Comparison of ENCODE assay signal across 15 cellular contexts in the genomic region with DNA sequence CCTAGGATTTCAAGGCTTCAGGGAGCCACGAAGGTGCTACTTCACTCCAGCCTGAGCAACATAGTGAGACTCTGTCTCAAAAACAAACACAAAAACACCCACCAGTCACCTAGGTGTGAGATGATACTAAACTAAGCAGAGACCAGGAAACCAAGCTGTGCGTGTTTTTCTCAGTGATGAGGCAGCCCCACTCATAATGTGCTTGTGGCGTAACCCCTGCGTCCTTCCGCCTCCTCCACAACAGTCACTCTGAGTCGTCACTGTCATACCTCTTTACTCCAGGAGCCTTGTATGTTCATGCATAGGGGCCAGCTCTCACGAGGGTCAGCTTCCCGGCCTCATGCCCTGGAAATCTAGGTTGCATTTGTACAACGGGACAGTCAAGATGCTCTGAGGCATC. TPM values are rescaled to one million over a fixed set of nuclear protein-coding genes. Genes with fewer than 3 reads are reported as not detected.
DNase-seq lines count a peak whose midpoint lies in the region; ATAC-seq and TF ChIP-seq lines count a peak whose summit lies in the region.
"Had no signal": no experiment of that assay in that cellular context is flagged by ENCODE, and none has a peak within 500 bp of the region (broad histone marks: within the 10 kb centered on the region; RNA-seq: fewer than 3 reads in every experiment).

No MANE protein-coding gene starts in this region.

- no peaks in the 10 kb centered on the region for H3K36me3 Mint-ChIP-seq in activated naive CD8-positive, alpha-beta T cell treated with anti-CD3 and anti-CD28 coated beads, Interleukin-2, amount 50 U/mL, for 24 hours (ENCODE audit: low read depth)
- no peaks in the 10 kb centered on the region for H3K36me3 Mint-ChIP-seq in activated naive CD8-positive, alpha-beta T cell treated with anti-CD3 and anti-CD28 coated beads for 36 hours
- no peaks in the 10 kb centered on the region for H3K36me3 Mint-ChIP-seq in T-helper 2 cell treated with Interferon-gamma antibody and Interleukin-4, amounts not matched to agents 5 μg/mL and 100 μg/mL, for 36 hours (ENCODE audit: low read depth)
- H3K36me3 Mint-ChIP-seq in central memory CD8-positive, alpha-beta T cell (ENCODE audit: insufficient read depth): peaks cover 11% of the 10 kb centered on the region
- no peaks in the 10 kb centered on the region for H3K36me3 Mint-ChIP-seq in stimulated activated naive B cell treated with anti-CD40 and anti-IgM and Interleukin-4, amounts not matched to agents 10 μg/mL and 1 μg/mL and 100 μg/mL, for 72 hours
- H3K36me3 Mint-ChIP-seq: type B pancreatic cell had no signal

- intact Hi-C loops in esophagus muscularis mucosa (cut with DNase I): loop anchor here (10.0 kb wide), 2 partner anchors 48 to 138 kb away; a partner anchor contains a TSS

- H3K4me1 Mint-ChIP-seq in activated naive CD8-positive, alpha-beta T cell treated with anti-CD3 and anti-CD28 coated beads, Interleukin-2, amount 50 U/mL, for 24 hours: peaks cover 3% of the 10 kb centered on the region
- H3K4me1 Mint-ChIP-seq in activated naive CD8-positive, alpha-beta T cell treated with anti-CD3 and anti-CD28 coated beads for 36 hours: no peaks in the 10 kb centered on the region
- H3K4me1 Mint-ChIP-seq in T-helper 2 cell treated with Interferon-gamma antibody and Interleukin-4, amounts not matched to agents 5 μg/mL and 100 μg/mL, for 36 hours (ENCODE audit: low read depth): peaks cover 2% of the 10 kb centered on the region
- H3K4me1 Mint-ChIP-seq in central memory CD8-positive, alpha-beta T cell: peaks cover 6% of the 10 kb centered on the region
- H3K4me1 Mint-ChIP-seq in stimulated activated naive B cell treated with anti-CD40 and anti-IgM and Interleukin-4, amounts not matched to agents 10 μg/mL and 1 μg/mL and 100 μg/mL, for 72 hours: no peaks in the 10 kb centered on the region

- H3K9me3 ChIP-seq in esophagus muscularis mucosa: no peaks in the 10 kb centered on the region
- H3K9me3 ChIP-seq: MG63 had no signal

- no peak overlapping the region for H3K4me3 Mint-ChIP-seq in activated naive CD8-positive, alpha-beta T cell treated with anti-CD3 and anti-CD28 coated beads, Interleukin-2, amount 50 U/mL, for 24 hours
- H3K4me3 Mint-ChIP-seq in activated naive CD8-positive, alpha-beta T cell treated with anti-CD3 and anti-CD28 coated beads for 36 hours: no peak overlapping the region
- no peak overlapping the region for H3K4me3 Mint-ChIP-seq in T-helper 2 cell treated with Interferon-gamma antibody and Interleukin-4, amounts not matched to agents 5 μg/mL and 100 μg/mL, for 36 hours
- peak overlapping the region; percentile 44 for H3K4me3 Mint-ChIP-seq in central memory CD8-positive, alpha-beta T cell
- H3K4me3 Mint-ChIP-seq in stimulated activated naive B cell treated with anti-CD40 and anti-IgM and Interleukin-4, amounts not matched to agents 10 μg/mL and 1 μg/mL and 100 μg/mL, for 72 hours: no peak overlapping the region
- H3K4me3 Mint-ChIP-seq: type B pancreatic cell had no signal

- peak; percentile 66 for ATAC-seq in activated naive CD8-positive, alpha-beta T cell treated with anti-CD3 and anti-CD28 coated beads, Interleukin-2, amount 50 U/mL, for 24 hours
- peak; percentile 95 for ATAC-seq in central memory CD8-positive, alpha-beta T cell (replicated peaks; ENCODE audit: extremely low read depth, poor library complexity, severe bottlenecking)
- ATAC-seq in stimulated activated naive B cell treated with anti-CD40 and anti-IgM and Interleukin-4, amounts not matched to agents 10 μg/mL and 1 μg/mL and 100 μg/mL, for 72 hours (replicated peaks): no peak

- no peaks in the 10 kb centered on the region for H3K27me3 ChIP-seq in esophagus muscularis mucosa
- H3K27me3 ChIP-seq: MG63 had no signal

- no peak overlapping the region for H3K4me3 ChIP-seq in esophagus muscularis mucosa
- H3K4me3 ChIP-seq: MG63, smooth muscle cell had no signal

- no peak for TF ChIP-seq POLR2A in esophagus muscularis mucosa (IDR thresholded peaks at IDR 0.05; ENCODE audit: low read depth)

- TF ChIP-seq EP300 in esophagus muscularis mucosa (IDR thresholded peaks at IDR 0.05): no peak

- WGBS in esophagus muscularis mucosa: 85% methylated on average over 9 of the region's 9 CpGs

- DNase-seq in activated naive CD8-positive, alpha-beta T cell treated with anti-CD3 and anti-CD28 coated beads, Interleukin-2, amount 50 U/mL, for 24 hours: no peak
- no peak for DNase-seq in activated naive CD8-positive, alpha-beta T cell treated with anti-CD3 and anti-CD28 coated beads for 36 hours
- peak; percentile 44 for DNase-seq in T-helper 2 cell treated with Interferon-gamma antibody and Interleukin-4, amounts not matched to agents 5 μg/mL and 100 μg/mL, for 36 hours (ENCODE audit: low spot score)
- peak; percentile 33 to 70 for DNase-seq in central memory CD8-positive, alpha-beta T cell (ENCODE audit: low spot score in 2 of 2)
- DNase-seq in superior temporal gyrus (ENCODE audit: extremely low spot score): peak; percentile 7
- no peak for DNase-seq in esophagus muscularis mucosa (ENCODE audit: extremely low spot score)
- no peak for DNase-seq in NCI-H524 treated with DMSO at 0.1 percent for 48 hours (lab: John Stamatoyannopoulos, UW)
- DNase-seq in stimulated activated naive B cell treated with anti-CD40 and anti-IgM and Interleukin-4, amounts not matched to agents 10 μg/mL and 1 μg/mL and 100 μg/mL, for 72 hours: no peak
- DNase-seq: DMS79, MG63, SHP77 had no signal

- H3K27me3 Mint-ChIP-seq in activated naive CD8-positive, alpha-beta T cell treated with anti-CD3 and anti-CD28 coated beads, Interleukin-2, amount 50 U/mL, for 24 hours: peaks cover 4% of the 10 kb centered on the region
- H3K27me3 Mint-ChIP-seq in activated naive CD8-positive, alpha-beta T cell treated with anti-CD3 and anti-CD28 coated beads for 36 hours: peaks cover 10% of the 10 kb centered on the region
- peaks cover 19% of the 10 kb centered on the region for H3K27me3 Mint-ChIP-seq in T-helper 2 cell treated with Interferon-gamma antibody and Interleukin-4, amounts not matched to agents 5 μg/mL and 100 μg/mL, for 36 hours (ENCODE audit: low read depth)
- H3K27me3 Mint-ChIP-seq in central memory CD8-positive, alpha-beta T cell: no peaks in the 10 kb centered on the region
- H3K27me3 Mint-ChIP-seq in stimulated activated naive B cell treated with anti-CD40 and anti-IgM and Interleukin-4, amounts not matched to agents 10 μg/mL and 1 μg/mL and 100 μg/mL, for 72 hours: peaks cover 8 to 19% of the 10 kb centered on the region in 2 donors
- H3K27me3 Mint-ChIP-seq: type B pancreatic cell had no signal

- no peak overlapping the region for H3K27ac ChIP-seq in esophagus muscularis mucosa (replicated peaks in 1 of 4)
- H3K27ac ChIP-seq: epithelial cell of prostate, parathyroid adenoma had no signal

- no peak for TF ChIP-seq CTCF in esophagus muscularis mucosa (IDR thresholded peaks at IDR 0.05)

- peaks cover 0 to 12% (median 3%) of the 10 kb centered on the region in 4 donors for H3K4me1 ChIP-seq in esophagus muscularis mucosa
- H3K4me1 ChIP-seq: parathyroid adenoma had no signal

- no peak overlapping the region for H3K27ac Mint-ChIP-seq in activated naive CD8-positive, alpha-beta T cell treated with anti-CD3 and anti-CD28 coated beads, Interleukin-2, amount 50 U/mL, for 24 hours
- no peak overlapping the region for H3K27ac Mint-ChIP-seq in activated naive CD8-positive, alpha-beta T cell treated with anti-CD3 and anti-CD28 coated beads for 36 hours
- no peak overlapping the region for H3K27ac Mint-ChIP-seq in T-helper 2 cell treated with Interferon-gamma antibody and Interleukin-4, amounts not matched to agents 5 μg/mL and 100 μg/mL, for 36 hours
- H3K27ac Mint-ChIP-seq in central memory CD8-positive, alpha-beta T cell (ENCODE audit: low read depth): peak overlapping the region; percentile 83
- H3K27ac Mint-ChIP-seq in stimulated activated naive B cell treated with anti-CD40 and anti-IgM and Interleukin-4, amounts not matched to agents 10 μg/mL and 1 μg/mL and 100 μg/mL, for 72 hours: no peak overlapping the region
- H3K27ac Mint-ChIP-seq: type B pancreatic cell had no signal

- no peaks in the 10 kb centered on the region for H3K36me3 ChIP-seq in esophagus muscularis mucosa
- H3K36me3 ChIP-seq: MG63 had no signal

- no peaks in the 10 kb centered on the region for H3K9me3 Mint-ChIP-seq in activated naive CD8-positive, alpha-beta T cell treated with anti-CD3 and anti-CD28 coated beads, Interleukin-2, amount 50 U/mL, for 24 hours
- no peaks in the 10 kb centered on the region for H3K9me3 Mint-ChIP-seq in activated naive CD8-positive, alpha-beta T cell treated with anti-CD3 and anti-CD28 coated beads for 36 hours
- H3K9me3 Mint-ChIP-seq in T-helper 2 cell treated with Interferon-gamma antibody and Interleukin-4, amounts not matched to agents 5 μg/mL and 100 μg/mL, for 36 hours: no peaks in the 10 kb centered on the region
- no peaks in the 10 kb centered on the region for H3K9me3 Mint-ChIP-seq in central memory CD8-positive, alpha-beta T cell
- no peaks in the 10 kb centered on the region for H3K9me3 Mint-ChIP-seq in stimulated activated naive B cell treated with anti-CD40 and anti-IgM and Interleukin-4, amounts not matched to agents 10 μg/mL and 1 μg/mL and 100 μg/mL, for 72 hours
- H3K9me3 Mint-ChIP-seq: type B pancreatic cell had no signal

RNA-seq across cellular contexts. Expression of a gene that starts 31.1 kb away (rescaled TPM):
- total RNA-seq in activated naive CD8-positive, alpha-beta T cell treated with anti-CD3 and anti-CD28 coated beads for 36 hours: not detected
- total RNA-seq in esophagus muscularis mucosa: 1 to 10 TPM in 1 of 4 donors, under 1 TPM in 1, not detected in 2; 0.17 to 1.8 TPM

Comparison
In these comparisons a context has a peak if more than half of its experiments do, and no peak if none do; other contexts are left out.
1. ATAC-seq: peak in activated naive CD8-positive, alpha-beta T cell treated with anti-CD3 and anti-CD28 coated beads, Interleukin-2, amount 50 U/mL, for 24 hours (single experiment) and central memory CD8-positive, alpha-beta T cell (single experiment); none in stimulated activated naive B cell treated with anti-CD40 and anti-IgM and Interleukin-4, amounts not matched to agents 10 μg/mL and 1 μg/mL and 100 μg/mL, for 72 hours (0 of 2).
2. DNase-seq: peak in T-helper 2 cell treated with Interferon-gamma antibody and Interleukin-4, amounts not matched to agents 5 μg/mL and 100 μg/mL, for 36 hours (single experiment), central memory CD8-positive, alpha-beta T cell (2 of 2) and superior temporal gyrus (single experiment); none in activated naive CD8-positive, alpha-beta T cell treated with anti-CD3 and anti-CD28 coated beads, Interleukin-2, amount 50 U/mL, for 24 hours (single experiment), activated naive CD8-positive, alpha-beta T cell treated with anti-CD3 and anti-CD28 coated beads for 36 hours (single experiment), esophagus muscularis mucosa (single experiment), NCI-H524 treated with DMSO at 0.1 percent for 48 hours (single experiment) and stimulated activated naive B cell treated with anti-CD40 and anti-IgM and Interleukin-4, amounts not matched to agents 10 μg/mL and 1 μg/mL and 100 μg/mL, for 72 hours (single experiment).